29 cellular contexts compared by ENCODE assay signal in genomic region chr4:116385583-116385982, GRCh38.
"Had no signal": no experiment of that assay in that cellular context is flagged by ENCODE, and none has a peak within 500 bp of the region (broad histone marks: within the 10 kb centered on the region; RNA-seq: fewer than 3 reads in every experiment).

No MANE protein-coding gene starts in this region.

- ATAC-seq: activated CD4-positive, alpha-beta T cell treated with anti-CD3 and anti-CD28 coated beads for 36 hours; activated CD4-positive, CD25-positive, alpha-beta regulatory T cell treated with anti-CD3 and anti-CD28 coated beads, Interleukin-2, amount 50 U/mL, for 24 hours; activated CD8-positive, alpha-beta memory T cell treated with anti-CD3 and anti-CD28 coated beads, Interleukin-2, amount 10 ng/mL, durations not matched to agents 7 days and 5 days; activated CD8-positive, alpha-beta T cell treated with anti-CD3 and anti-CD28 coated beads, Interleukin-2, amount 10 ng/mL, durations not matched to agents 7 days and 5 days; activated naive CD8-positive, alpha-beta T cell treated with anti-CD3 and anti-CD28 coated beads, Interleukin-2, amount 50 U/mL, for 24 hours; body of pancreas; WTC11 had no signal

- DNase-seq: activated CD4-positive, alpha-beta memory T cell treated with anti-CD3 and anti-CD28 coated beads, Interleukin-2, amount 10 ng/mL, durations not matched to agents 7 days and 5 days; activated CD4-positive, alpha-beta T cell treated with anti-CD3 and anti-CD28 coated beads for 1 hour; activated CD4-positive, alpha-beta T cell treated with anti-CD3 and anti-CD28 coated beads for 36 hours; activated CD4-positive, alpha-beta T cell treated with anti-CD3 and anti-CD28 coated beads for 48 hours; activated CD4-positive, alpha-beta T cell treated with anti-CD3 and anti-CD28 coated beads, Interleukin-2, amount 10 ng/mL, durations not matched to agents 7 days and 5 days; activated CD4-positive, alpha-beta T cell treated with anti-CD3 and anti-CD28 coated beads, Interleukin-2, amount 50 U/mL, for 48 hours; activated CD4-positive, CD25-positive, alpha-beta regulatory T cell; activated CD8-positive, alpha-beta memory T cell treated with anti-CD3 and anti-CD28 coated beads for 24 hours; activated CD8-positive, alpha-beta memory T cell treated with anti-CD3 and anti-CD28 coated beads, Interleukin-2, amount 10 ng/mL, durations not matched to agents 7 days and 5 days; activated CD8-positive, alpha-beta memory T cell treated with anti-CD3 and anti-CD28 coated beads, Interleukin-2, amount 50 U/mL, for 48 hours; activated CD8-positive, alpha-beta T cell treated with anti-CD3 and anti-CD28 coated beads, Interleukin-2, amount 10 ng/mL, durations not matched to agents 7 days and 5 days; activated effector memory CD4-positive, alpha-beta T cell treated with Interleukin-2 at 50 U/mL for 16 hours; activated gamma-delta T cell; activated naive CD4-positive, alpha-beta T cell treated with anti-CD3 and anti-CD28 coated beads, Interleukin-2, amount 10 ng/mL, durations not matched to agents 7 days and 5 days; activated naive CD4-positive, alpha-beta T cell treated with Interleukin-2 at 50 U/mL for 16 hours; activated naive CD8-positive, alpha-beta T cell treated with anti-CD3 and anti-CD28 coated beads, Interleukin-2, amount 10 ng/mL, durations not matched to agents 7 days and 5 days; activated naive CD8-positive, alpha-beta T cell treated with anti-CD3 and anti-CD28 coated beads, Interleukin-2, amount 50 U/mL, for 24 hours; activated T-cell treated with anti-CD3 and anti-CD28 coated beads, Interleukin-2, amount 50 U/mL, for 24 hours; activated T-cell treated with anti-CD3 and anti-CD28 coated beads, Interleukin-2, amount 50 U/mL, for 48 hours; amniotic stem cell; aorta; body of pancreas; brain microvascular endothelial cell; central memory CD4-positive, alpha-beta T cell; T-helper 2 cell; T-helper 9 cell; WERI-Rb-1 had no signal
